21 cellular contexts compared by ENCODE assay signal in genomic region chr5:2387224-2388004, GRCh38.
"Had no signal": no experiment of that assay in that cellular context is flagged by ENCODE, and none has a peak within 500 bp of the region (broad histone marks: within the 10 kb centered on the region; RNA-seq: fewer than 3 reads in every experiment).

No MANE protein-coding gene starts in this region.

- H3K27me3 ChIP-seq: body of pancreas, neural progenitor cell had no signal

- H3K27me3 Mint-ChIP-seq: activated CD4-positive, alpha-beta memory T cell treated with anti-CD3 and anti-CD28 coated beads for 36 hours; activated naive CD8-positive, alpha-beta T cell treated with anti-CD3 and anti-CD28 coated beads, Interleukin-2, amount 50 U/mL, for 24 hours; dendritic cell treated with granulocyte-macrophage colony-stimulating factor and Interleukin-4, amounts not matched to agents 40 ng/mL and 50 ng/mL, for 4 days; stimulated activated naive CD8-positive, alpha-beta T cell treated with anti-CD3 and anti-CD28 coated beads, Interleukin-15, Interleukin-2, amounts not matched to agents 100 ng/mL and 50 ng/mL, for 24 hours had no signal

- H3K9me3 ChIP-seq: body of pancreas, prostate gland, tibial artery had no signal

- H3K36me3 Mint-ChIP-seq: activated CD4-positive, alpha-beta memory T cell treated with anti-CD3 and anti-CD28 coated beads for 36 hours; naive thymus-derived CD4-positive, alpha-beta T cell had no signal

- FAIRE-seq: urothelium cell line had no signal

- H3K9ac ChIP-seq: neural progenitor cell had no signal

- DNase-seq: activated CD4-positive, alpha-beta memory T cell treated with anti-CD3 and anti-CD28 coated beads for 36 hours; activated CD4-positive, alpha-beta T cell treated with anti-CD3 and anti-CD28 coated beads for 4 hours; activated CD4-positive, CD25-positive, alpha-beta regulatory T cell; activated effector memory CD4-positive, alpha-beta T cell treated with anti-CD3 and anti-CD28 coated beads, Interleukin-2, amount 50 U/mL, for 16 hours; activated naive CD4-positive, alpha-beta T cell treated with anti-CD3 and anti-CD28 coated beads, Interleukin-2, amount 50 U/mL, for 16 hours; activated naive CD8-positive, alpha-beta T cell treated with anti-CD3 and anti-CD28 coated beads, Interleukin-2, amount 50 U/mL, for 24 hours; body of pancreas; effector CD4-positive, alpha-beta T cell; naive thymus-derived CD4-positive, alpha-beta T cell; stimulated activated CD4-positive, alpha-beta T cell treated with anti-CD3 and anti-CD28 coated beads, Interleukin-1b, Interleukin-23, amount 100 ng/mL, for 48 hours; substantia nigra; T-helper 1 cell; T-helper 9 cell; tibial artery had no signal

- H3K4me2 ChIP-seq: neural progenitor cell had no signal

- H3K4me1 ChIP-seq: body of pancreas, prostate gland had no signal

- H3K4me1 Mint-ChIP-seq: activated naive CD8-positive, alpha-beta T cell treated with anti-CD3 and anti-CD28 coated beads, Interleukin-2, amount 50 U/mL, for 24 hours had no signal

- H2AFZ ChIP-seq: neural progenitor cell had no signal

- ATAC-seq: activated naive CD8-positive, alpha-beta T cell treated with anti-CD3 and anti-CD28 coated beads, Interleukin-2, amount 50 U/mL, for 24 hours; body of pancreas; naive thymus-derived CD4-positive, alpha-beta T cell; right cardiac atrium had no signal

- H3K9me3 Mint-ChIP-seq: activated CD4-positive, alpha-beta memory T cell treated with anti-CD3 and anti-CD28 coated beads for 36 hours; activated naive CD8-positive, alpha-beta T cell treated with anti-CD3 and anti-CD28 coated beads, Interleukin-2, amount 50 U/mL, for 24 hours; naive thymus-derived CD4-positive, alpha-beta T cell; neural progenitor cell; stimulated activated naive CD8-positive, alpha-beta T cell treated with anti-CD3 and anti-CD28 coated beads, Interleukin-15, Interleukin-2, amounts not matched to agents 100 ng/mL and 50 ng/mL, for 24 hours had no signal

- H3K27ac ChIP-seq: body of pancreas, neural progenitor cell, prostate gland, skin epidermis, tibial artery had no signal

- H3K27ac Mint-ChIP-seq: activated CD4-positive, alpha-beta memory T cell treated with anti-CD3 and anti-CD28 coated beads for 36 hours; activated naive CD8-positive, alpha-beta T cell treated with anti-CD3 and anti-CD28 coated beads, Interleukin-2, amount 50 U/mL, for 24 hours; dendritic cell treated with granulocyte-macrophage colony-stimulating factor and Interleukin-4, amounts not matched to agents 40 ng/mL and 50 ng/mL, for 4 days; naive thymus-derived CD4-positive, alpha-beta T cell; stimulated activated naive CD8-positive, alpha-beta T cell treated with anti-CD3 and anti-CD28 coated beads, Interleukin-15, Interleukin-2, amounts not matched to agents 100 ng/mL and 50 ng/mL, for 24 hours had no signal

- H3K4me3 Mint-ChIP-seq: activated CD4-positive, alpha-beta memory T cell treated with anti-CD3 and anti-CD28 coated beads for 36 hours; activated naive CD8-positive, alpha-beta T cell treated with anti-CD3 and anti-CD28 coated beads, Interleukin-2, amount 50 U/mL, for 24 hours; dendritic cell treated with granulocyte-macrophage colony-stimulating factor and Interleukin-4, amounts not matched to agents 40 ng/mL and 50 ng/mL, for 4 days; naive thymus-derived CD4-positive, alpha-beta T cell; neural progenitor cell; stimulated activated naive CD8-positive, alpha-beta T cell treated with anti-CD3 and anti-CD28 coated beads, Interleukin-15, Interleukin-2, amounts not matched to agents 100 ng/mL and 50 ng/mL, for 24 hours had no signal

- H3K36me3 ChIP-seq: neural progenitor cell, prostate gland, tibial artery had no signal

- H3K4me3 ChIP-seq: body of pancreas, neural progenitor cell, prostate gland, skin epidermis had no signal
